ENCODE assay signal across 32 cellular contexts in the genomic region with DNA sequence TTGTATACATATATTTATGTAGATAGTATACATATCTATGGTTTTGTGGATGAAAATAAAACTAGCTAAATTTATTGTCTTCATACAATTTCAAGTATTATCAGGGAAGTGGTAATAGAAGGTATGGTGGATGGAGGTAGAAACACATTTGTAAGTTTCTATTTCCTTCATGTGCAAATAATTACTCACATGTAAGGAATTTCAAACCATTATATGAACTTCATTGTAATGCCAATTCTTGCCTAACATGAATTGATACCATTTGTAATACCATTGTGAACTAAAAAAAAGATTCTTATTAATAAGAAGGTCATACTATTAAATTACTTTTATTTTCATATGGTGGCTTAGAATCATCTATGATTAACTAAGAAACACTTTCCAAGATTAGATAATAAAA.
"Had no signal": no experiment of that assay in that cellular context is flagged by ENCODE, and none has a peak within 500 bp of the region (broad histone marks: within the 10 kb centered on the region; RNA-seq: fewer than 3 reads in every experiment).

No MANE protein-coding gene starts in this region.

- H3K27ac ChIP-seq: body of pancreas, cardiac muscle cell, colonic mucosa, dorsolateral prefrontal cortex, esophagus muscularis mucosa, WERI-Rb-1 had no signal

- ATAC-seq: activated CD4-positive, CD25-positive, alpha-beta regulatory T cell treated with anti-CD3 and anti-CD28 coated beads, Interleukin-2, amount 50 U/mL, for 24 hours; activated CD8-positive, alpha-beta memory T cell treated with anti-CD3 and anti-CD28 coated beads, Interleukin-2, amount 10 ng/mL, durations not matched to agents 7 days and 5 days; activated CD8-positive, alpha-beta T cell treated with anti-CD3 and anti-CD28 coated beads, Interleukin-2, amount 10 ng/mL, durations not matched to agents 7 days and 5 days; activated T-cell treated with anti-CD3 and anti-CD28 coated beads, Interleukin-2, amount 50 U/mL, for 72 hours; body of pancreas; T-cell had no signal

- H3K27me3 ChIP-seq: body of pancreas, cardiac muscle cell, colonic mucosa, dorsolateral prefrontal cortex, esophagus muscularis mucosa had no signal

- H3K4me1 ChIP-seq: body of pancreas, colonic mucosa, esophagus muscularis mucosa had no signal

- H3K36me3 ChIP-seq: cardiac muscle cell, colonic mucosa, esophagus muscularis mucosa, WERI-Rb-1 had no signal

- DNase-seq: activated B cell treated with CpG ODN at 0.5 μM for 24 hours; activated CD4-positive, alpha-beta memory T cell treated with anti-CD3 and anti-CD28 coated beads for 36 hours; activated CD4-positive, alpha-beta T cell treated with anti-CD3 and anti-CD28 coated beads for 48 hours; activated CD4-positive, alpha-beta T cell treated with anti-CD3 and anti-CD28 coated beads, Interleukin-2, amount 50 U/mL, for 1 hour; activated CD8-positive, alpha-beta memory T cell treated with anti-CD3 and anti-CD28 coated beads, Interleukin-2, amount 10 ng/mL, durations not matched to agents 7 days and 5 days; activated CD8-positive, alpha-beta memory T cell treated with anti-CD3 and anti-CD28 coated beads, Interleukin-2, amount 50 U/mL, for 48 hours; activated CD8-positive, alpha-beta T cell treated with anti-CD3 and anti-CD28 coated beads, Interleukin-2, amount 10 ng/mL, durations not matched to agents 7 days and 5 days; activated gamma-delta T cell treated with Interleukin-2 at 50 U/mL for 16 hours; activated naive CD4-positive, alpha-beta T cell treated with anti-CD3 and anti-CD28 coated beads, Interleukin-2, amount 50 U/mL, for 16 hours; activated naive CD4-positive, alpha-beta T cell treated with Interleukin-2 at 50 U/mL for 16 hours; activated T-cell treated with anti-CD3 and anti-CD28 coated beads for 4 hours; activated T-cell treated with anti-CD3 and anti-CD28 coated beads, Interleukin-2, amount 50 U/mL, for 24 hours; activated T-cell treated with anti-CD3 and anti-CD28 coated beads, Interleukin-2, amount 50 U/mL, for 72 hours; amygdala; aorta; body of pancreas; central memory CD4-positive, alpha-beta T cell; cerebellar nuclear complex; colonic mucosa; dorsolateral prefrontal cortex; effector memory CD4-positive, alpha-beta T cell; endodermal cell; erythroblast; foreskin melanocyte; head of caudate nucleus; SW 1271; T-cell; T1000; WERI-Rb-1 had no signal

- H3K9me3 ChIP-seq: body of pancreas, colonic mucosa, esophagus muscularis mucosa had no signal

- H3K4me3 ChIP-seq: body of pancreas, cardiac muscle cell, colonic mucosa, dorsolateral prefrontal cortex, esophagus muscularis mucosa had no signal
